29 cellular contexts compared by ENCODE assay signal in genomic region chr6:151232899-151233298, GRCh38.
"Had no signal": no experiment of that assay in that cellular context is flagged by ENCODE, and none has a peak within 500 bp of the region (broad histone marks: within the 10 kb centered on the region; RNA-seq: fewer than 3 reads in every experiment).

No MANE protein-coding gene starts in this region.

- DNase-seq: activated CD4-positive, alpha-beta memory T cell treated with anti-CD3 and anti-CD28 coated beads, Interleukin-2, amount 10 ng/mL, durations not matched to agents 7 days and 5 days; activated CD4-positive, alpha-beta T cell treated with anti-CD3 and anti-CD28 coated beads for 1 hour; activated CD4-positive, alpha-beta T cell treated with anti-CD3 and anti-CD28 coated beads for 4 hours; activated CD4-positive, alpha-beta T cell treated with anti-CD3 and anti-CD28 coated beads, Interleukin-2, amount 10 ng/mL, durations not matched to agents 7 days and 5 days; activated CD4-positive, alpha-beta T cell treated with anti-CD3 and anti-CD28 coated beads, Interleukin-2, amount 50 U/mL, for 4 hours; activated effector memory CD4-positive, alpha-beta T cell treated with Interleukin-2 at 50 U/mL for 16 hours; activated gamma-delta T cell treated with Interleukin-2 at 50 U/mL for 16 hours; activated naive CD4-positive, alpha-beta T cell treated with anti-CD3 and anti-CD28 coated beads, Interleukin-2, amount 50 U/mL, for 16 hours; activated naive CD4-positive, alpha-beta T cell treated with Interleukin-2 at 50 U/mL for 16 hours; activated T-cell treated with anti-CD3 and anti-CD28 coated beads, Interleukin-2, amount 50 U/mL, for 4 hours; adrenal gland; central memory CD4-positive, alpha-beta T cell; cerebellar nuclear complex; colonic mucosa; effector CD8-positive, alpha-beta T cell; esophagus squamous epithelium; foreskin melanocyte; T-helper 1 cell; T-helper 17 cell; T1000 had no signal

- H3K4me1 ChIP-seq: adrenal gland, ascending aorta, breast epithelium, colonic mucosa, esophagus squamous epithelium, gastroesophageal sphincter had no signal

- ATAC-seq: activated T-cell treated with anti-CD3 and anti-CD28 coated beads, Interleukin-2, amount 50 U/mL, for 4 hours; activated T-helper 17 cell treated with anti-CD3 and anti-CD28 coated beads, Interleukin-2, amount 50 U/mL, for 72 hours; gastroesophageal sphincter; T-helper 17 cell; WTC11 had no signal

- H3K27me3 ChIP-seq: adrenal gland, ascending aorta, breast epithelium, cardiac muscle cell, colonic mucosa, esophagus squamous epithelium, gastroesophageal sphincter had no signal

- FAIRE-seq: endometrium, endothelial cell of umbilical vein had no signal

- H3K27ac ChIP-seq: adrenal gland, ascending aorta, breast epithelium, cardiac muscle cell, colonic mucosa, epithelial cell of prostate, esophagus squamous epithelium, gastroesophageal sphincter had no signal

- H3K36me3 ChIP-seq: adrenal gland, ascending aorta, breast epithelium, cardiac muscle cell, colonic mucosa, esophagus squamous epithelium, gastroesophageal sphincter had no signal

- H3K4me3 ChIP-seq: adrenal gland, ascending aorta, breast epithelium, cardiac muscle cell, colonic mucosa, esophagus squamous epithelium, gastroesophageal sphincter had no signal

- H3K9me3 ChIP-seq: adrenal gland, ascending aorta, breast epithelium, colonic mucosa, esophagus squamous epithelium, gastroesophageal sphincter had no signal
